In genomic region chr10:126523071-126523470, GRCh38 we compare ENCODE assay signal across 35 cellular contexts.
"Had no signal": no experiment of that assay in that cellular context is flagged by ENCODE, and none has a peak within 500 bp of the region (broad histone marks: within the 10 kb centered on the region; RNA-seq: fewer than 3 reads in every experiment).

No MANE protein-coding gene starts in this region.

- DNase-seq: activated effector memory CD4-positive, alpha-beta T cell treated with anti-CD3 and anti-CD28 coated beads, Interleukin-2, amount 50 U/mL, for 16 hours; activated effector memory CD4-positive, alpha-beta T cell treated with Interleukin-2 at 50 U/mL for 16 hours; activated gamma-delta T cell; activated gamma-delta T cell treated with Interleukin-2 at 50 U/mL for 16 hours; activated naive CD4-positive, alpha-beta T cell; activated naive CD4-positive, alpha-beta T cell treated with anti-CD3 and anti-CD28 coated beads for 36 hours; activated naive CD4-positive, alpha-beta T cell treated with anti-CD3 and anti-CD28 coated beads, Interleukin-2, amount 10 ng/mL, durations not matched to agents 7 days and 5 days; activated naive CD4-positive, alpha-beta T cell treated with anti-CD3 and anti-CD28 coated beads, Interleukin-2, amount 50 U/mL, for 16 hours; activated naive CD4-positive, alpha-beta T cell treated with Interleukin-2 at 50 U/mL for 16 hours; activated naive CD8-positive, alpha-beta T cell treated with anti-CD3 and anti-CD28 coated beads for 36 hours; activated naive CD8-positive, alpha-beta T cell treated with anti-CD3 and anti-CD28 coated beads, Interleukin-2, amount 10 ng/mL, durations not matched to agents 7 days and 5 days; activated naive CD8-positive, alpha-beta T cell treated with anti-CD3 and anti-CD28 coated beads, Interleukin-2, amount 50 U/mL, for 24 hours; activated T-cell treated with anti-CD3 and anti-CD28 coated beads, Interleukin-2, amount 50 U/mL, for 1 hour; activated T-cell treated with anti-CD3 and anti-CD28 coated beads, Interleukin-2, amount 50 U/mL, for 24 hours; activated T-cell treated with anti-CD3 and anti-CD28 coated beads, Interleukin-2, amount 50 U/mL, for 4 hours; activated T-cell treated with anti-CD3 and anti-CD28 coated beads, Interleukin-2, amount 50 U/mL, for 48 hours; activated T-cell treated with anti-CD3 and anti-CD28 coated beads, Interleukin-2, amount 50 U/mL, for 72 hours; adrenal gland; amniotic stem cell; amygdala; anterior cingulate cortex; aorta; body of pancreas; brain microvascular endothelial cell; caudate nucleus; central memory CD4-positive, alpha-beta T cell; cerebellar nuclear complex had no signal

- H3K27me3 Mint-ChIP-seq: activated naive CD4-positive, alpha-beta T cell treated with anti-CD3 and anti-CD28 coated beads, Interleukin-2, amount 10 ng/mL, durations not matched to agents 7 days and 5 days; activated naive CD8-positive, alpha-beta T cell; activated naive CD8-positive, alpha-beta T cell treated with anti-CD3 and anti-CD28 coated beads, Interleukin-2, amount 50 U/mL, for 24 hours; activated T-cell treated with anti-CD3 and anti-CD28 coated beads, Interleukin-2, amount 50 U/mL, for 24 hours; activated T-helper 17 cell treated with anti-CD3 and anti-CD28 coated beads, Interleukin-2, amount 50 U/mL, for 72 hours; central memory CD8-positive, alpha-beta T cell had no signal

- H3K9me3 Mint-ChIP-seq: activated naive CD4-positive, alpha-beta T cell treated with anti-CD3 and anti-CD28 coated beads for 36 hours; activated naive CD4-positive, alpha-beta T cell treated with anti-CD3 and anti-CD28 coated beads, Interleukin-2, amount 50 U/mL, for 24 hours; activated naive CD4-positive, alpha-beta T cell treated with anti-CD3 and anti-CD28 coated beads, Interleukin-2, amount 50 U/mL, for 72 hours; activated naive CD8-positive, alpha-beta T cell treated with anti-CD3 and anti-CD28 coated beads for 36 hours; activated naive CD8-positive, alpha-beta T cell treated with anti-CD3 and anti-CD28 coated beads, Interleukin-2, amount 10 ng/mL, durations not matched to agents 7 days and 5 days; activated naive CD8-positive, alpha-beta T cell treated with anti-CD3 and anti-CD28 coated beads, Interleukin-2, amount 50 U/mL, for 24 hours; activated T-cell treated with anti-CD3 and anti-CD28 coated beads, Interleukin-2, amount 50 U/mL, for 4 hours; activated T-cell treated with anti-CD3 and anti-CD28 coated beads, Interleukin-2, amount 50 U/mL, for 72 hours; activated T-helper 1 cell treated with anti-CD3 and anti-CD28 coated beads, Interleukin-12 subunit alpha, Interleukin-12 subunit beta, Interleukin-2, Interleukin-4 antibody, amounts not matched to agents 30 ng/mL and 10 ng/mL and 1 ng/mL, durations not matched to agents 14 hours and 24 hours and 36 hours; activated T-helper 2 cell treated with anti-CD3 and anti-CD28 coated beads, Interferon-gamma antibody, Interleukin-2, Interleukin-4, amounts not matched to agents 10 μg/mL and 5 μg/mL and 100 μg/mL, durations not matched to agents 14 hours and 24 hours and 36 hours had no signal

- H3K36me3 Mint-ChIP-seq: activated naive CD4-positive, alpha-beta T cell treated with anti-CD3 and anti-CD28 coated beads, Interleukin-2, amount 10 ng/mL, durations not matched to agents 7 days and 5 days; activated naive CD4-positive, alpha-beta T cell treated with anti-CD3 and anti-CD28 coated beads, Interleukin-2, amount 50 U/mL, for 24 hours; activated naive CD4-positive, alpha-beta T cell treated with anti-CD3 and anti-CD28 coated beads, Interleukin-2, amount 50 U/mL, for 72 hours; activated naive CD8-positive, alpha-beta T cell; activated naive CD8-positive, alpha-beta T cell treated with anti-CD3 and anti-CD28 coated beads for 36 hours; activated naive CD8-positive, alpha-beta T cell treated with anti-CD3 and anti-CD28 coated beads, Interleukin-2, amount 10 ng/mL, durations not matched to agents 7 days and 5 days; brain had no signal

- H3K4me3 Mint-ChIP-seq: activated naive CD4-positive, alpha-beta T cell treated with anti-CD3 and anti-CD28 coated beads for 36 hours; activated naive CD4-positive, alpha-beta T cell treated with anti-CD3 and anti-CD28 coated beads, Interleukin-2, amount 10 ng/mL, durations not matched to agents 7 days and 5 days; activated naive CD4-positive, alpha-beta T cell treated with anti-CD3 and anti-CD28 coated beads, Interleukin-2, amount 50 U/mL, for 24 hours; activated naive CD8-positive, alpha-beta T cell; activated naive CD8-positive, alpha-beta T cell treated with anti-CD3 and anti-CD28 coated beads for 36 hours; activated naive CD8-positive, alpha-beta T cell treated with anti-CD3 and anti-CD28 coated beads, Interleukin-2, amount 10 ng/mL, durations not matched to agents 7 days and 5 days; activated naive CD8-positive, alpha-beta T cell treated with anti-CD3 and anti-CD28 coated beads, Interleukin-2, amount 50 U/mL, for 24 hours; activated T-cell treated with anti-CD3 and anti-CD28 coated beads, Interleukin-2, amount 50 U/mL, for 24 hours; activated T-cell treated with anti-CD3 and anti-CD28 coated beads, Interleukin-2, amount 50 U/mL, for 4 hours; activated T-cell treated with anti-CD3 and anti-CD28 coated beads, Interleukin-2, amount 50 U/mL, for 72 hours; activated T-helper 1 cell treated with anti-CD3 and anti-CD28 coated beads, Interleukin-12 subunit alpha, Interleukin-12 subunit beta, Interleukin-2, Interleukin-4 antibody, amounts not matched to agents 30 ng/mL and 10 ng/mL and 1 ng/mL, durations not matched to agents 14 hours and 24 hours and 36 hours; activated T-helper 17 cell treated with anti-CD3 and anti-CD28 coated beads, Interleukin-2, amount 50 U/mL, for 72 hours; brain; central memory CD8-positive, alpha-beta T cell had no signal

- H3K4me1 Mint-ChIP-seq: activated naive CD4-positive, alpha-beta T cell treated with anti-CD3 and anti-CD28 coated beads, Interleukin-2, amount 10 ng/mL, durations not matched to agents 7 days and 5 days; activated naive CD4-positive, alpha-beta T cell treated with anti-CD3 and anti-CD28 coated beads, Interleukin-2, amount 50 U/mL, for 24 hours; activated naive CD8-positive, alpha-beta T cell treated with anti-CD3 and anti-CD28 coated beads for 36 hours; activated naive CD8-positive, alpha-beta T cell treated with anti-CD3 and anti-CD28 coated beads, Interleukin-2, amount 10 ng/mL, durations not matched to agents 7 days and 5 days; activated naive CD8-positive, alpha-beta T cell treated with anti-CD3 and anti-CD28 coated beads, Interleukin-2, amount 50 U/mL, for 24 hours; activated T-helper 17 cell treated with anti-CD3 and anti-CD28 coated beads, Interleukin-2, amount 50 U/mL, for 72 hours; central memory CD8-positive, alpha-beta T cell had no signal

- H3K27ac Mint-ChIP-seq: activated naive CD4-positive, alpha-beta T cell treated with anti-CD3 and anti-CD28 coated beads for 36 hours; activated naive CD4-positive, alpha-beta T cell treated with anti-CD3 and anti-CD28 coated beads, Interleukin-2, amount 10 ng/mL, durations not matched to agents 7 days and 5 days; activated naive CD4-positive, alpha-beta T cell treated with anti-CD3 and anti-CD28 coated beads, Interleukin-2, amount 50 U/mL, for 24 hours; activated naive CD4-positive, alpha-beta T cell treated with anti-CD3 and anti-CD28 coated beads, Interleukin-2, amount 50 U/mL, for 72 hours; activated naive CD8-positive, alpha-beta T cell; activated naive CD8-positive, alpha-beta T cell treated with anti-CD3 and anti-CD28 coated beads for 36 hours; activated naive CD8-positive, alpha-beta T cell treated with anti-CD3 and anti-CD28 coated beads, Interleukin-2, amount 10 ng/mL, durations not matched to agents 7 days and 5 days; activated naive CD8-positive, alpha-beta T cell treated with anti-CD3 and anti-CD28 coated beads, Interleukin-2, amount 50 U/mL, for 24 hours; activated T-cell treated with anti-CD3 and anti-CD28 coated beads, Interleukin-2, amount 50 U/mL, for 24 hours; activated T-cell treated with anti-CD3 and anti-CD28 coated beads, Interleukin-2, amount 50 U/mL, for 72 hours; activated T-helper 1 cell treated with anti-CD3 and anti-CD28 coated beads, Interleukin-12 subunit alpha, Interleukin-12 subunit beta, Interleukin-2, Interleukin-4 antibody, amounts not matched to agents 30 ng/mL and 10 ng/mL and 1 ng/mL, durations not matched to agents 14 hours and 24 hours and 36 hours; activated T-helper 17 cell treated with anti-CD3 and anti-CD28 coated beads, Interleukin-2, amount 50 U/mL, for 72 hours; activated T-helper 2 cell treated with anti-CD3 and anti-CD28 coated beads, Interferon-gamma antibody, Interleukin-2, Interleukin-4, amounts not matched to agents 10 μg/mL and 5 μg/mL and 100 μg/mL, durations not matched to agents 14 hours and 24 hours and 36 hours; brain had no signal
